Comparison of ENCODE assay signal across 1 cellular context in the genomic region with DNA sequence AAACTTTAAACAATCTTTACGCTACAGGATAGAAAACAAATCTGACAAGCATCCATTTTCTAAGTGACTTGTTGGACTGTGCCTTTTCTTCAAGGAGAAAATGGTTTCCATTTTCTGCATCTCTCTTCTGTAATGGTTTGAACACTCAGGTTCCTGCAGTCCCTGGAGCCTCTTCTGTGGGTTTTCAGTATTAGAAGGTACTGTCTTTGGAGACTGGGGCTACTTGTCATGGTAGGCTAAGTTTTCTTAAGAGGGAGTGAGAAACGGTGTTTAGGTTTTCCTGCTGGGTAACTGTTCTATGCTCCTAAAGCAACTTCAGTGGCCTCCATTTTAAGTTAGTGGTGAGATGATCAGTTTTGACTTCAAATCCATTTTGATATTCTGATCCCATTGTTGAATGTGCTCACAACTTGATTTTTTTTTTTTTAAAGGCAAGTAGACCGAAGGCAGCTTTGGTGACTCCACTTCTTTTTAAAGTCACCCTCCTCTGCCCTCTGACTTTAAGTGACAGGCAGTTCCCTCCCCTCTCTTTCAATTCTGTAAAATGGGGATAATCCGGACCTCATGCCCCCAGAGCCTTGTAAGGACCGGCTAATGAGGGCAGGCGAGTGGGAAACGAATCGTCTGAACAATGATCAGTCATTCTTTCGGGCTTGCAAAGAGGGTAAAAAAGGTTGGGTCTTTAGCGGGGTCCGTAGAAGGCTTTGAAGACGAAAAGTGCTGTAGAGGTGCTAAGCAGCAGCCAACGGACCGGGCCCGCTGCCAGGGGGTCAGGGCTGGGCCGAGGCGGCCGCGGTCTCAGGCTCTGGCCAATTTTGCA.
TF ChIP-seq lines count a peak whose summit lies in the region.

No MANE protein-coding gene starts in this region.

TF ChIP-seq in SK-N-SH treated with all-trans-retinoic acid at 6 μM for 48 hours, 23 proteins besides CTCF, POLR2A, EP300 and RAD21 (continued from another document):
- TF ChIP-seq ZNF8 (CRISPR knock-in tag; IDR thresholded peaks at IDR 0.05) (no peak), RARB (CRISPR knock-in tag; IDR thresholded peaks at IDR 0.05) (no peak), BACH2 (CRISPR knock-in tag; IDR thresholded peaks at IDR 0.05; ENCODE audit: borderline replicate concordance) (no peak), SNAI2 (CRISPR knock-in tag; IDR thresholded peaks at IDR 0.05) (no peak), TCF4 (CRISPR knock-in tag; IDR thresholded peaks at IDR 0.05; ENCODE audit: borderline replicate concordance) (no peak), ZNF565 (CRISPR knock-in tag; conservative IDR thresholded peaks at IDR 0.05; ENCODE audit: low read depth) (no peak)
TF ChIP-seq in SK-N-SH treated with all-trans-retinoic acid at 6 μM for 48 hours: peak in this region for 0.
